8 cellular contexts compared by ENCODE assay signal in the genomic region with DNA sequence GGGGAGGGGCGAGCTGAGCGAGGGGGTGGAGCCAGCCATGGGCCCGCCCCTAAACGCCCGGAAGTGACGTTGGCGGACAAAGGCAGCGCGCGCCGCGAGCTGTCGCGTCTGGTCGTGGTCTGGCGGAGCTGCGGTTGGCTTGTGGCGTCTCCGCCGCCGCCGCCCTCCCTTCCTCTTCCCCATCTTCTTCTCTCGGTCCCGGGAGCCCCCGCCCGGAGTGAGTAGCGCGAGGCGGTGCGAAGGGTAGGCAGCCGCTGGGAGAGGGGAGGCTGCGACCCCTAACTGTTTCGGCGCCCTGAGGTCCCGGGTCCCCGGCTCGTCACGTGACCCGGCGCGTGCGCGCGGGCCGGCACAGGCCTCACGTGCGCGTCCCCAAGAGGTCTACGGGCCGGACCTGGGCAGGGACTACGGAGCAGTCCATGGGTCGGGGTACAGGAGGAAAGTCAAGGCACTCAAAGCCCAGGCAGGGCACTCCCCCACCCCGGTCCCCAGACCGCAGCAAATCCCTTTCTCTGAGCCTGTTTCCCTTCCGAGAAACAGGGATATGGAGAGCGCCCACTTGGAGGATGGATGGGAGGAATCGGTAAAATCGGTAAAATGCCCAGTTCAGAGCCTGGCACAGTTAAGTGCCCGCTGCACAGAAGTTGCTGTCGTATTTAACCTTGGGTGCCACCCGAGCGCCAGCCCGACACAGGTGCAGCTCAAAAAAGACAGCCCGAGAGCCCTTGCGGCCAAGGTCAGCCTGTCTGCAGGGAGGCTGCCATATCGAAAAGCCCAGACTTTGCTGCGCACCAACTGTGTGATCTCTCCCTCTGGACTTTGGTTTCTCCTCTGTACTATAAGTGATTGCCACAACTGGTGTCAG. TPM values are rescaled to one million over a fixed set of nuclear protein-coding genes. Genes with fewer than 3 reads are reported as not detected.
DNase-seq lines count a peak whose midpoint lies in the region; ATAC-seq and TF ChIP-seq lines count a peak whose summit lies in the region.

Gene NTMT1 (plus strand): TSS at position 85 of the 865 bp plus-strand sequence. CDS start 6,541 bp downstream, outside the sequence.

- peak; percentile 78 for DNase-seq in Calu3
- DNase-seq in HUDEP-2 (lab: John Stamatoyannopoulos, UW; ENCODE audit: unreplicated experiment in 76 of 76) = peak in 73 of 76 experiments; percentile 6 to 86 (median 70)
- DNase-seq in OCI-M1 (lab: John Stamatoyannopoulos, UW) = peak; percentile 89
- peak; percentile 94 for DNase-seq in activated T-cell treated with anti-CD3 and anti-CD28 coated beads for 4 hours
- no peak for DNase-seq in epithelial cell of proximal tubule (ENCODE audit: low read depth)
- peak; percentile 96 for DNase-seq in stimulated activated CD8-positive, alpha-beta memory T cell treated with anti-CD3 and anti-CD28 coated beads, Interleukin-4, amount 100 ng/mL, for 48 hours

- CTCF ChIA-PET in Calu3 (lab: Charles Lee) = interaction anchor here (0.7 to 1.2 kb wide), 9 partner anchors 14 to 700 kb away, joined by 3 to 6 read pairs (median 4); no protein-coding TSS in a partner anchor

- no peaks in the 10 kb centered on the region for H3K9me3 ChIP-seq in mucosa of rectum (ENCODE audit: control insufficient read depth in 2 of 2, low read length in 2 of 2)

- no peaks in the 10 kb centered on the region for H3K27me3 Mint-ChIP-seq in Calu3 (ENCODE audit: unreplicated experiment)

- peaks cover 38% of the 10 kb centered on the region for H3K36me3 Mint-ChIP-seq in Calu3 (ENCODE audit: insufficient read depth, unreplicated experiment)

- H3K36me3 ChIP-seq in mucosa of rectum (ENCODE audit: control insufficient read depth in 2 of 2, insufficient read depth in 2 of 2, low read length in 2 of 2) = peaks cover 2 to 4% of the 10 kb centered on the region in 2 donors

- H3K27me3 ChIP-seq in mucosa of rectum (ENCODE audit: control insufficient read depth in 2 of 2, insufficient read depth in 2 of 2, low read length in 2 of 2) = no peaks in the 10 kb centered on the region

- no peaks in the 10 kb centered on the region for H3K9me3 Mint-ChIP-seq in Calu3 (ENCODE audit: low read depth, unreplicated experiment)

- H3K4me3 Mint-ChIP-seq in Calu3 (ENCODE audit: low read depth, unreplicated experiment) = peak within 1 kb of the TSS; percentile 82

- peaks cover 36% of the 10 kb centered on the region for H3K4me1 Mint-ChIP-seq in Calu3 (ENCODE audit: low read depth, unreplicated experiment)

- peaks cover 14 to 24% of the 10 kb centered on the region in 2 donors for H3K4me1 ChIP-seq in mucosa of rectum (ENCODE audit: control insufficient read depth in 2 of 2, insufficient read depth in 2 of 2, low read length in 2 of 2)

- peak within 1 kb of the TSS; percentile 56 for H3K27ac Mint-ChIP-seq in Calu3 (ENCODE audit: unreplicated experiment)

- no peak for TF ChIP-seq CTCF in Calu3 (IDR thresholded peaks at IDR 0.05; ENCODE audit: unreplicated experiment)
- no peak for TF ChIP-seq CTCF in epithelial cell of proximal tubule (conservative IDR thresholded peaks at IDR 0.05; ENCODE audit: low read depth, low read length)

- intact Hi-C loops in Calu3 (cut with micrococcal nuclease; ENCODE audit: unreplicated experiment) = no loop called here

- H3K9ac ChIP-seq in mucosa of rectum (ENCODE audit: low read depth in 1 of 2, low read length in 2 of 2) = peak within 1 kb of the TSS; percentile 80 to 89

- no TSS peak for BruUV-seq in Calu3 (replicated peaks; lab: Mats Ljungman, UMichigan)

- H3K27ac ChIP-seq in mucosa of rectum (ENCODE audit: low read depth in 2 of 2, low read length in 2 of 2) = peak within 1 kb of the TSS; percentile 94

- peak; percentile 63 for ATAC-seq in GM21367 (IDR thresholded peaks at IDR 0.05; ENCODE audit: unreplicated experiment)

- H3K4me3 ChIP-seq in epithelial cell of proximal tubule (ENCODE audit: low read depth, low read length) (peak within 1 kb of the TSS; percentile 99), mucosa of rectum (ENCODE audit: low read length in 2 of 2) (peak within 1 kb of the TSS; percentile 94 to 95)

RNA-seq across cellular contexts. Expression of gene NTMT1, which starts in this region (rescaled TPM):
- total RNA-seq in Calu3 (2022) = 34.7 and 36.1 TPM in 2 replicates
- total RNA-seq in epithelial cell of proximal tubule = 37.9 and 104 TPM in 2 replicates
